ENCODE assay signal across 9 cellular contexts in the genomic region with DNA sequence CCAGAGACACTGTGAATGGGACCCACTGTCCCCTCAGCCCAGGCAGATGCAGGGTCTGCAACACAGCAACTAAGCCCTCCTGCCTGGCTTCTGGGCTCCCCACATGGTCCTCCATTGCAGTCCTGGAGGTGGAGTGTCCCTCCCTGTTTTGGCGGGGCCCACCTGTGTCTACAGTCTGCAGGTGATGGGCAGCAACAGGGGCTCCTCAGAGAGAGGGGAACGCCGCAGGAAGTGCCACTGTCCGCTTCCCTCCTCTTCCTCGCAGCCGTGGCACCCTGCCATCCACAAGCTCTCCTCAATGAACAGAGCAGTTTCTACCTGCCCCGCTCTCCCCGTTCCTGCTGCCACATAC. TPM values are rescaled to one million over a fixed set of nuclear protein-coding genes. Genes with fewer than 3 reads are reported as not detected.
DNase-seq lines count a peak whose midpoint lies in the region; ATAC-seq and TF ChIP-seq lines count a peak whose summit lies in the region.
"Had no signal": no experiment of that assay in that cellular context is flagged by ENCODE, and none has a peak within 500 bp of the region (broad histone marks: within the 10 kb centered on the region; RNA-seq: fewer than 3 reads in every experiment).

No MANE protein-coding gene starts in this region.

- TF ChIP-seq POLR2A in GM18505 (IDR thresholded peaks at IDR 0.05; ENCODE audit: borderline replicate concordance, extremely low read depth, insufficient read depth, insufficient read length) = no peak

- H3K9me3 Mint-ChIP-seq in stimulated activated naive CD8-positive, alpha-beta T cell treated with anti-CD3 and anti-CD28 coated beads, Interleukin-15, Interleukin-2, amounts not matched to agents 100 ng/mL and 50 ng/mL, for 24 hours = no peaks in the 10 kb centered on the region
- no peaks in the 10 kb centered on the region for H3K9me3 Mint-ChIP-seq in activated T-helper 17 cell treated with anti-CD3 and anti-CD28 coated beads, Interleukin-2, amount 50 U/mL, for 72 hours
- no peaks in the 10 kb centered on the region for H3K9me3 Mint-ChIP-seq in naive B cell

- no peak for DNase-seq in stimulated activated naive CD8-positive, alpha-beta T cell treated with anti-CD3 and anti-CD28 coated beads, Interleukin-15, Interleukin-2, amounts not matched to agents 100 U/mL and 50 U/mL, for 24 hours
- DNase-seq in naive B cell (no peak), cerebellum (ENCODE audit: low spot score) (no peak), DMS 273 treated with DMSO at 0.1 percent for 48 hours (lab: John Stamatoyannopoulos, UW) (no peak)
- DNase-seq: BE2C had no signal

- H3K4me3 Mint-ChIP-seq in stimulated activated naive CD8-positive, alpha-beta T cell treated with anti-CD3 and anti-CD28 coated beads, Interleukin-15, Interleukin-2, amounts not matched to agents 100 ng/mL and 50 ng/mL, for 24 hours = peak overlapping the region; percentile 78
- H3K4me3 Mint-ChIP-seq in activated T-helper 17 cell treated with anti-CD3 and anti-CD28 coated beads, Interleukin-2, amount 50 U/mL, for 72 hours = peak overlapping the region; percentile 85
- H3K4me3 Mint-ChIP-seq in naive B cell = peak overlapping the region; percentile 74 to 89 (median 84)

- H3K4me1 Mint-ChIP-seq in stimulated activated naive CD8-positive, alpha-beta T cell treated with anti-CD3 and anti-CD28 coated beads, Interleukin-15, Interleukin-2, amounts not matched to agents 100 ng/mL and 50 ng/mL, for 24 hours (ENCODE audit: low read depth) = peaks cover 44% of the 10 kb centered on the region
- peaks cover 24% of the 10 kb centered on the region for H3K4me1 Mint-ChIP-seq in activated T-helper 17 cell treated with anti-CD3 and anti-CD28 coated beads, Interleukin-2, amount 50 U/mL, for 72 hours
- peaks cover 36 to 69% (median 40%) of the 10 kb centered on the region in 3 donors for H3K4me1 Mint-ChIP-seq in naive B cell

- H3K27me3 Mint-ChIP-seq in stimulated activated naive CD8-positive, alpha-beta T cell treated with anti-CD3 and anti-CD28 coated beads, Interleukin-15, Interleukin-2, amounts not matched to agents 100 ng/mL and 50 ng/mL, for 24 hours = no peaks in the 10 kb centered on the region
- H3K27me3 Mint-ChIP-seq in activated T-helper 17 cell treated with anti-CD3 and anti-CD28 coated beads, Interleukin-2, amount 50 U/mL, for 72 hours = no peaks in the 10 kb centered on the region
- H3K27me3 Mint-ChIP-seq in naive B cell = no peaks in the 10 kb centered on the region

- H3K36me3 Mint-ChIP-seq in stimulated activated naive CD8-positive, alpha-beta T cell treated with anti-CD3 and anti-CD28 coated beads, Interleukin-15, Interleukin-2, amounts not matched to agents 100 ng/mL and 50 ng/mL, for 24 hours (ENCODE audit: low read depth) = peaks cover 15% of the 10 kb centered on the region
- H3K36me3 Mint-ChIP-seq in activated T-helper 17 cell treated with anti-CD3 and anti-CD28 coated beads, Interleukin-2, amount 50 U/mL, for 72 hours (ENCODE audit: low read depth) = peaks cover 14% of the 10 kb centered on the region
- peaks cover 0 to 7% of the 10 kb centered on the region in 2 donors for H3K36me3 Mint-ChIP-seq in naive B cell

- H3K27ac Mint-ChIP-seq in stimulated activated naive CD8-positive, alpha-beta T cell treated with anti-CD3 and anti-CD28 coated beads, Interleukin-15, Interleukin-2, amounts not matched to agents 100 ng/mL and 50 ng/mL, for 24 hours = peak overlapping the region; percentile 95
- H3K27ac Mint-ChIP-seq in activated T-helper 17 cell treated with anti-CD3 and anti-CD28 coated beads, Interleukin-2, amount 50 U/mL, for 72 hours = peak overlapping the region; percentile 94
- H3K27ac Mint-ChIP-seq in naive B cell = peak overlapping the region; percentile 91 to 97 (median 95)

- no peak for ATAC-seq in stimulated activated naive CD8-positive, alpha-beta T cell treated with anti-CD3 and anti-CD28 coated beads, Interleukin-15, Interleukin-2, amounts not matched to agents 100 U/mL and 50 U/mL, for 24 hours
- ATAC-seq in activated T-helper 17 cell treated with anti-CD3 and anti-CD28 coated beads, Interleukin-2, amount 50 U/mL, for 72 hours (replicated peaks) = no peak
- ATAC-seq in naive B cell (ENCODE audit: low read depth in 2 of 2) = no peak
- no peak for ATAC-seq in GM18505 (IDR thresholded peaks at IDR 0.05; ENCODE audit: unreplicated experiment)
- no peak for ATAC-seq in HG03280 (IDR thresholded peaks at IDR 0.05; ENCODE audit: unreplicated experiment)

RNA-seq across cellular contexts. Expression of gene CAMK2G, which starts 9.3 kb away (rescaled TPM):
- total RNA-seq in activated T-helper 17 cell treated with anti-CD3 and anti-CD28 coated beads, Interleukin-2, amount 50 U/mL, for 72 hours = 10 to 100 TPM; 19.5 to 23.2 TPM
- 1 to 10 TPM; 1.7 to 5.1 (median 3.6) TPM for polyA plus RNA-seq in naive B cell (ENCODE audit: low read depth in 6 of 6)
- total RNA-seq in cerebellum = 35.9 TPM

RNA-seq across cellular contexts. Expression of gene PLAU, which starts 45.8 kb away (rescaled TPM):
- total RNA-seq in activated T-helper 17 cell treated with anti-CD3 and anti-CD28 coated beads, Interleukin-2, amount 50 U/mL, for 72 hours = under 1 TPM; 0.37 to 0.67 TPM
- polyA plus RNA-seq in naive B cell (ENCODE audit: low read depth in 6 of 6) = under 1 TPM in 1 of 6 donors, not detected in 5; 0.12 TPM
- 1.00 TPM for total RNA-seq in cerebellum

RNA-seq across cellular contexts. Expression of gene NDST2, which starts 53.7 kb away (rescaled TPM):
- total RNA-seq in activated T-helper 17 cell treated with anti-CD3 and anti-CD28 coated beads, Interleukin-2, amount 50 U/mL, for 72 hours = 10 to 100 TPM; 41.2 to 64.0 TPM
- 10 to 100 TPM in 5 of 6 donors, 1 to 10 TPM in 1; 6.2 to 29.8 (median 16.4) TPM for polyA plus RNA-seq in naive B cell (ENCODE audit: low read depth in 6 of 6)
- 19.1 TPM for total RNA-seq in cerebellum
